Comparison of ENCODE assay signal across 36 cellular contexts in genomic region chr6:24325978-24326377, GRCh38. TPM values are rescaled to one million over a fixed set of nuclear protein-coding genes. Genes with fewer than 3 reads are reported as not detected.
"Had no signal": no experiment of that assay in that cellular context is flagged by ENCODE, and none has a peak within 500 bp of the region (broad histone marks: within the 10 kb centered on the region; RNA-seq: fewer than 3 reads in every experiment).

No MANE protein-coding gene starts in this region.

- H3K9me3 ChIP-seq: MG63 had no signal

- DNase-seq: Karpas-422, Kasumi-1, MG63, MM.1S, MV-4-11, NCI-H1048, NCI-H1092, NCI-H1092 treated with DMSO at 0.1 percent for 48 hours, NCI-H1105, NCI-H1105 treated with DMSO at 0.1 percent for 48 hours, NCI-H1417, NCI-H1417 treated with DMSO at 0.1 percent for 48 hours, NCI-H1436, NCI-H1436 treated with DMSO at 0.1 percent for 48 hours, NCI-H146, NCI-H1694, NCI-H1694 treated with DMSO at 0.1 percent for 48 hours, NCI-H187, NCI-H187 treated with DMSO at 0.1 percent for 48 hours, NCI-H1930, NCI-H2029, NCI-H2029 treated with DMSO at 0.1 percent for 48 hours, NCI-H2081, NCI-H2081 treated with DMSO at 0.1 percent for 48 hours, NCI-H2107, NCI-H2171, NCI-H2171 treated with DMSO at 0.1 percent for 48 hours, NCI-H2227 treated with DMSO at 0.1 percent for 48 hours, NCI-H226, NCI-H345, NCI-H446, NCI-H446 treated with DMSO at 0.1 percent for 48 hours, NCI-H510A, NCI-H510A treated with DMSO at 0.1 percent for 48 hours had no signal

- H3K4me3 ChIP-seq: MG63 had no signal

- H3K27me3 ChIP-seq: MG63 had no signal

- H3K36me3 ChIP-seq: MG63 had no signal

RNA-seq across cellular contexts. Expression of gene DCDC2, which starts 31.9 kb away (rescaled TPM):
- total RNA-seq: LHCN-M2, MCF 10A had no signal
